ENCODE assay signal across 1 cellular context in genomic region chr2:207502199-207502598, GRCh38.
TF ChIP-seq lines count a peak whose summit lies in the region.

No MANE protein-coding gene starts in this region.

TF ChIP-seq in IMR-90, 13 proteins besides CTCF, POLR2A, EP300 and RAD21 (continued from another document):
- no peak for TF ChIP-seq USF2 (IDR thresholded peaks at IDR 0.05; ENCODE audit: low read depth, low read length)
- no peak for TF ChIP-seq BHLHE40 (IDR thresholded peaks at IDR 0.05; ENCODE audit: low read depth, low read length)
